ENCODE assay signal across 1 cellular context in genomic region chr7:50834679-50835078, GRCh38.
TF ChIP-seq lines count a peak whose summit lies in the region.

No MANE protein-coding gene starts in this region.

TF ChIP-seq in IMR-90, 13 proteins besides CTCF, POLR2A, EP300 and RAD21 (continued from another document):
- no peak for TF ChIP-seq CHD1 (IDR thresholded peaks at IDR 0.05; ENCODE audit: low read depth, low read length)
- TF ChIP-seq BHLHE40 (IDR thresholded peaks at IDR 0.05; ENCODE audit: low read depth, low read length) = no peak
- TF ChIP-seq FOS (IDR thresholded peaks at IDR 0.05; ENCODE audit: low read depth, low read length) = no peak
- TF ChIP-seq NFE2L2 (IDR thresholded peaks at IDR 0.05; ENCODE audit: low read depth, low read length) = no peak
